ENCODE assay signal across 10 cellular contexts in genomic region chr18:55323051-55323994, GRCh38.
A peak's percentile ranks its signal among the peaks of the same experiment; 100 is the strongest.
DNase-seq lines count a peak whose midpoint lies in the region; ATAC-seq, FAIRE-seq and TF ChIP-seq lines count a peak whose summit lies in the region.
"Had no signal": no experiment of that assay in that cellular context is flagged by ENCODE, and none has a peak within 500 bp of the region (broad histone marks: within the 10 kb centered on the region; RNA-seq: fewer than 3 reads in every experiment).

No MANE protein-coding gene starts in this region.

- no peak overlapping the region for H3K27ac Mint-ChIP-seq in neural crest cell (ENCODE audit: unreplicated experiment)

- H3K9me3 Mint-ChIP-seq in neural crest cell, result no peaks in the 10 kb centered on the region

- H3K27ac ChIP-seq in colonic mucosa, result peak overlapping the region; percentile 80

- H3K4me3 Mint-ChIP-seq in neural crest cell, result peak overlapping the region; percentile 52

- no peak for TF ChIP-seq CTCF in colonic mucosa (IDR thresholded peaks at IDR 0.05)
- TF ChIP-seq CTCF in neural crest cell (conservative IDR thresholded peaks at IDR 0.05), result no peak

- no peak overlapping the region for H3K4me3 ChIP-seq in colonic mucosa
- H3K4me3 ChIP-seq: mucosa of descending colon had no signal

- peaks cover 6% of the 10 kb centered on the region for H3K27me3 Mint-ChIP-seq in neural crest cell (ENCODE audit: low read depth)

- H3K36me3 ChIP-seq in colonic mucosa, result no peaks in the 10 kb centered on the region

- H3K27me3 ChIP-seq in colonic mucosa, result peaks cover 6% of the 10 kb centered on the region

- DNase-seq in DMS 273 (lab: John Stamatoyannopoulos, UW; ENCODE audit: unreplicated experiment) (peak; percentile 68), NCI-H1417 (lab: John Stamatoyannopoulos, UW) (peak in 2 of 3 experiments; percentile 83 to 93), colonic mucosa (no peak), neural crest cell (ENCODE audit: low read depth, low spot score) (no peak), RCC 7860 (ENCODE audit: low spot score) (no peak), glomerular visceral epithelial cell (ENCODE audit: extremely low spot score) (no peak)
- DNase-seq: KBM-7 had no signal

- H3K9me3 ChIP-seq in colonic mucosa, result no peaks in the 10 kb centered on the region
- H3K9me3 ChIP-seq: mucosa of descending colon had no signal

- no peak for FAIRE-seq in RCC 7860 (lab: Jason Lieb, UNC)

- H3K4me1 ChIP-seq in colonic mucosa, result no peaks in the 10 kb centered on the region

- no peak for ATAC-seq in HG02840 (IDR thresholded peaks at IDR 0.05; ENCODE audit: low FRiP score, unreplicated experiment)
- no peak for ATAC-seq in GM21576 (IDR thresholded peaks at IDR 0.05; ENCODE audit: unreplicated experiment)

- intact Hi-C loops in colonic mucosa (cut with DNase I), result no loop called here

- no peaks in the 10 kb centered on the region for H3K36me3 Mint-ChIP-seq in neural crest cell (ENCODE audit: low read depth)

- peaks cover 42% of the 10 kb centered on the region for H3K4me1 Mint-ChIP-seq in neural crest cell

- H3K9ac ChIP-seq in colonic mucosa (ENCODE audit: low read depth in 2 of 2, low read length in 2 of 2), result no peak overlapping the region

Comparison
In these comparisons a context has a peak if more than half of its experiments do, and no peak if none do; other contexts are left out.
1. DNase-seq: peak in DMS 273 (single experiment) and NCI-H1417 (2 of 3); none in colonic mucosa (single experiment), neural crest cell (single experiment), RCC 7860 (single experiment) and glomerular visceral epithelial cell (single experiment).